Comparison of ENCODE assay signal across 12 cellular contexts in genomic region chr16:69773255-69773947, GRCh38. TPM values are rescaled to one million over a fixed set of nuclear protein-coding genes. Genes with fewer than 3 reads are reported as not detected.
DNase-seq lines count a peak whose midpoint lies in the region; ATAC-seq and TF ChIP-seq lines count a peak whose summit lies in the region.
"Had no signal": no experiment of that assay in that cellular context is flagged by ENCODE, and none has a peak within 500 bp of the region (broad histone marks: within the 10 kb centered on the region; RNA-seq: fewer than 3 reads in every experiment).

No MANE protein-coding gene starts in this region.

- intact Hi-C loops in PC-3 (cut with micrococcal nuclease), result no loop called here

- H3K9me3 ChIP-seq in DOHH2 (ENCODE audit: control insufficient read depth, insufficient read depth, low read length) (0 out of 2 replicates have a peak, but pooled peaks cover 7% of the 10 kb centered on the region), endodermal cell (ENCODE audit: control insufficient read depth, low read length) (peaks cover 15% of the 10 kb centered on the region), PC-3 (ENCODE audit: low read length) (no peaks in the 10 kb centered on the region)

- no peaks in the 10 kb centered on the region for H3K9me2 ChIP-seq in DOHH2 (replicated peaks; ENCODE audit: control insufficient read depth, low read length)
- H3K9me2 ChIP-seq in PC-3 (replicated peaks; ENCODE audit: low read length), result no peaks in the 10 kb centered on the region

- H3K4me3 ChIP-seq in DOHH2 (ENCODE audit: low read length) (peak overlapping the region; percentile 42), endodermal cell (ENCODE audit: low read length) (no peak overlapping the region), PC-3 (ENCODE audit: low read length) (no peak overlapping the region)
- H3K4me3 ChIP-seq: esophagus squamous epithelium had no signal

- H3K9me3 Mint-ChIP-seq in IgD-negative memory B cell (peaks cover 0 to 11% (median 2%) of the 10 kb centered on the region in 3 donors), endodermal cell (peaks cover 10% of the 10 kb centered on the region)

- WGBS in endodermal cell (ENCODE audit: insufficient coverage in 1 of 2, insufficient read length in 1 of 2), 2 experiments, result 91 to 92% methylated on average over 5 to 6 of the region's 6 CpGs

- H4K20me1 ChIP-seq in DOHH2 (ENCODE audit: control insufficient read depth, insufficient read depth, low read depth, low read length) (no peaks in the 10 kb centered on the region), PC-3 (ENCODE audit: low read length) (no peaks in the 10 kb centered on the region)

- H3K9ac ChIP-seq in endodermal cell (ENCODE audit: extremely low read depth, low read length, poor library complexity, severe bottlenecking) (no peak overlapping the region), PC-3 (ENCODE audit: low read length) (no peak overlapping the region)

- no peak overlapping the region for H3K27ac ChIP-seq in DOHH2 (ENCODE audit: low read depth, low read length)
- no peak overlapping the region for H3K27ac ChIP-seq in endodermal cell (ENCODE audit: low read depth, low read length)
- H3K27ac ChIP-seq in PC-3 (ENCODE audit: low read length), result no peak overlapping the region
- H3K27ac ChIP-seq: C4-2B, esophagus squamous epithelium had no signal

- H3K36me3 Mint-ChIP-seq in IgD-negative memory B cell (peaks cover 5% of the 10 kb centered on the region), endodermal cell (ENCODE audit: low read depth) (peaks cover 21% of the 10 kb centered on the region)

- no peaks in the 10 kb centered on the region for H3F3A ChIP-seq in DOHH2 (ENCODE audit: control insufficient read depth, insufficient read depth)
- H3F3A ChIP-seq in PC-3 (ENCODE audit: low read length, unreplicated experiment), result no peaks in the 10 kb centered on the region

- H3K4me1 Mint-ChIP-seq in IgD-negative memory B cell (peaks cover 34 to 51% (median 36%) of the 10 kb centered on the region in 3 donors), endodermal cell (peaks cover 15% of the 10 kb centered on the region)

- H3K36me3 ChIP-seq in DOHH2 (ENCODE audit: control insufficient read depth, low read length) (peaks cover 17% of the 10 kb centered on the region), endodermal cell (ENCODE audit: control insufficient read depth, insufficient read depth, low read length) (peaks cover 8% of the 10 kb centered on the region), PC-3 (ENCODE audit: low read depth, low read length) (no peaks in the 10 kb centered on the region)

- POLR2A ChIA-PET in PC-3 (lab: Charles Lee; ENCODE audit: unreplicated experiment), result no interaction called here

- H2AFZ ChIP-seq in PC-3 (ENCODE audit: low read length), result no peak overlapping the region

- H3K4me1 ChIP-seq in DOHH2 (ENCODE audit: control insufficient read depth, low read length), result peaks cover 37% of the 10 kb centered on the region
- H3K4me1 ChIP-seq in endodermal cell (ENCODE audit: control insufficient read depth, insufficient read depth, low read length), result no peaks in the 10 kb centered on the region
- H3K4me1 ChIP-seq in PC-3 (ENCODE audit: insufficient read depth, low read length), result no peaks in the 10 kb centered on the region

- CTCF ChIA-PET in PC-3 (lab: Charles Lee), result no interaction called here

- TF ChIP-seq CTCF in DOHH2 (IDR thresholded peaks at IDR 0.05; ENCODE audit: low read depth, low read length, poor library complexity, severe bottlenecking), result no peak
- no peak for TF ChIP-seq CTCF in endodermal cell (conservative IDR thresholded peaks at IDR 0.05)
- no peak for TF ChIP-seq CTCF in PC-3 (conservative IDR thresholded peaks at IDR 0.05; ENCODE audit: low read depth, low read length)

- H3K4me3 Mint-ChIP-seq in IgD-negative memory B cell (peak overlapping the region in 3 of 4 donors; percentile 19 to 91 (median 74)), endodermal cell (no peak overlapping the region)

- H3K27me3 Mint-ChIP-seq in IgD-negative memory B cell, result no peaks in the 10 kb centered on the region
- no peaks in the 10 kb centered on the region for H3K27me3 Mint-ChIP-seq in endodermal cell (ENCODE audit: insufficient read depth)

- H3K4me2 ChIP-seq in DOHH2 (ENCODE audit: low read length) (peak overlapping the region; percentile 57), PC-3 (ENCODE audit: low read length) (no peak overlapping the region)

- no TSS peak for BruUV-seq in PC-3 (replicated peaks; lab: Mats Ljungman, UMichigan)

- DNase-seq in endodermal cell (no peak), GF-D8 (lab: John Stamatoyannopoulos, UW) (no peak), PC-3 (no peak), kidney glomerular epithelial cell (lab: John Stamatoyannopoulos, UW) (no peak)
- DNase-seq: esophagus squamous epithelium; NCI-H1417 treated with DMSO at 0.1 percent for 48 hours; stimulated activated CD4-positive, alpha-beta T cell treated with anti-CD3 and anti-CD28 coated beads, Interleukin-4, amount 100 ng/mL, for 4 hours had no signal

- peaks cover 82% of the 10 kb centered on the region for H3K79me2 ChIP-seq in DOHH2 (ENCODE audit: control insufficient read depth, low read length)
- 0 out of 2 replicates have a peak, but pooled peaks cover 6% of the 10 kb centered on the region for H3K79me2 ChIP-seq in PC-3 (ENCODE audit: low read length)

- H3K27me3 ChIP-seq in DOHH2 (ENCODE audit: control insufficient read depth, low read length) (no peaks in the 10 kb centered on the region), endodermal cell (ENCODE audit: control insufficient read depth, insufficient read depth, low read length, poor library complexity, severe bottlenecking) (no peaks in the 10 kb centered on the region), PC-3 (ENCODE audit: low read length) (no peaks in the 10 kb centered on the region)
- H3K27me3 ChIP-seq: esophagus squamous epithelium had no signal

- ATAC-seq in GM19397 (IDR thresholded peaks at IDR 0.05; ENCODE audit: unreplicated experiment) (peak; percentile 70), GM21515 (IDR thresholded peaks at IDR 0.05; ENCODE audit: unreplicated experiment) (no peak), PC-3 (no peak)

- H3K27ac Mint-ChIP-seq in IgD-negative memory B cell, result peak overlapping the region in 2 of 3 donors; percentile 78 to 87
- peak overlapping the region; percentile 20 for H3K27ac Mint-ChIP-seq in endodermal cell

RNA-seq across cellular contexts. Expression of gene WWP2, which starts 11.3 kb away (rescaled TPM):
- 61.5 TPM for polyA plus RNA-seq in IgD-negative memory B cell
- 10 to 100 TPM; 42.3 to 50.0 TPM for total RNA-seq in endodermal cell
- polyA plus RNA-seq in endodermal cell (2013, experiment 1 of 2), result 23.3 TPM
- 20.7 TPM for polyA plus RNA-seq in endodermal cell (2013, experiment 2 of 2)
- total RNA-seq in PC-3 (2014; rRNA removed), result 15.8 and 17.1 TPM in 2 replicates

RNA-seq across cellular contexts. Expression of gene NOB1, which starts 18.7 kb away (rescaled TPM):
- polyA plus RNA-seq in IgD-negative memory B cell, result 59.2 TPM
- total RNA-seq in endodermal cell (10 to 100 TPM; 53.1 to 53.4 TPM), PC-3 (2014; rRNA removed) (31.9 and 45.1 TPM in 2 replicates)
- 60.9 TPM for polyA plus RNA-seq in endodermal cell (2013, experiment 1 of 2)
- polyA plus RNA-seq in endodermal cell (2013, experiment 2 of 2), result 51.8 TPM

RNA-seq across cellular contexts. Expression of gene NQO1, which starts 47.0 kb away (rescaled TPM):
- 5.4 TPM for polyA plus RNA-seq in IgD-negative memory B cell
- total RNA-seq in endodermal cell (100 to 1,000 TPM; 126 to 141 TPM), PC-3 (2014; rRNA removed) (193 and 251 TPM in 2 replicates)
- polyA plus RNA-seq in endodermal cell (2013, experiment 1 of 2), result 34.1 TPM
- polyA plus RNA-seq in endodermal cell (2013, experiment 2 of 2), result 43.1 TPM
